ENCODE assay signal across 24 cellular contexts in the genomic region with DNA sequence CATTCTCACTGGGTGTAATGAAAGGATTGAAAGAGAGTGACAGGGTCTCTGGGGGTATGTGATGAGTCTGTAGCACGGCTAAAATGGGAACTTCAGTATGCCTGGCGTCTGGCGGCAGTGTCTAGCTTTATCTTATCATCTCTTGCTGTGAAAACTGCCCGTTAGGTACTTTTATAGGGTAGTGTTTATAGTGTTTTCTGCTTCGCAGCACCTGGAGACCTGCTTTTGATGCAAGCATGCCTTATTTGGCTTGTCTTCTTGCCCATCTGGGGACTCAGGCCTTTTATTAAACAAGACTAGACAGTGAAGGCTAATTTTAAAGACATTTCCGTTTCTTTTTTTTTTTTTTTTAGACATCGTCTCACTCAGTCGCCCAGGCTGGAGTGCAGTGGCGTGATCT. TPM values are rescaled to one million over a fixed set of nuclear protein-coding genes. Genes with fewer than 3 reads are reported as not detected.
DNase-seq lines count a peak whose midpoint lies in the region; ATAC-seq and TF ChIP-seq lines count a peak whose summit lies in the region.
"Had no signal": no experiment of that assay in that cellular context is flagged by ENCODE, and none has a peak within 500 bp of the region (broad histone marks: within the 10 kb centered on the region; RNA-seq: fewer than 3 reads in every experiment).

No MANE protein-coding gene starts in this region.

- no peak for TF ChIP-seq RAD21 in HCT116 (IDR thresholded peaks at IDR 0.05; ENCODE audit: low read depth)

- H3K79me2 ChIP-seq in HCT116 (ENCODE audit: insufficient read depth, low read length) = no peaks in the 10 kb centered on the region

- no peaks in the 10 kb centered on the region for H4K20me1 ChIP-seq in HCT116 (ENCODE audit: insufficient read depth)

- peaks cover 17% of the 10 kb centered on the region for H3K4me1 Mint-ChIP-seq in stimulated activated memory B cell treated with anti-CD40 and anti-IgM and Interleukin-4, amounts not matched to agents 10 μg/mL and 1 μg/mL and 100 μg/mL, for 72 hours
- H3K4me1 Mint-ChIP-seq in activated naive CD4-positive, alpha-beta T cell treated with anti-CD3 and anti-CD28 coated beads for 36 hours (ENCODE audit: low read depth) = no peaks in the 10 kb centered on the region
- peaks cover 2% of the 10 kb centered on the region for H3K4me1 Mint-ChIP-seq in chondrocyte (ENCODE audit: low read depth)
- H3K4me1 Mint-ChIP-seq: T-helper 17 cell had no signal

- H3K4me1 ChIP-seq in HCT116 (ENCODE audit: control insufficient read depth in 1 of 2, insufficient read depth in 2 of 2, low read length in 2 of 2) = no peaks in the 10 kb centered on the region

- H3K36me3 ChIP-seq in HCT116 (ENCODE audit: control insufficient read depth in 1 of 2, insufficient read depth in 2 of 2, low read length in 2 of 2) = peaks cover 0 to 2% of the 10 kb centered on the region in 2 experiments; a peak in 1 of 4 replicates

- no peaks in the 10 kb centered on the region for H3K27me3 Mint-ChIP-seq in stimulated activated memory B cell treated with anti-CD40 and anti-IgM and Interleukin-4, amounts not matched to agents 10 μg/mL and 1 μg/mL and 100 μg/mL, for 72 hours
- no peaks in the 10 kb centered on the region for H3K27me3 Mint-ChIP-seq in activated naive CD4-positive, alpha-beta T cell treated with anti-CD3 and anti-CD28 coated beads for 36 hours (ENCODE audit: low read depth)
- no peaks in the 10 kb centered on the region for H3K27me3 Mint-ChIP-seq in chondrocyte (ENCODE audit: low read depth)
- H3K27me3 Mint-ChIP-seq: T-helper 17 cell had no signal

- no peak overlapping the region for H3K4me2 ChIP-seq in HCT116 (ENCODE audit: low read length)

- intact Hi-C loops in HCT116 (cut with micrococcal nuclease) = no loop called here
- intact Hi-C loops in activated naive CD4-positive, alpha-beta T cell treated with anti-CD3 and anti-CD28 coated beads for 36 hours (cut with micrococcal nuclease) = no loop called here

- TF ChIP-seq CTCF in HCT116 (IDR thresholded peaks at IDR 0.05 in 2 of 3, conservative IDR thresholded peaks at IDR 0.05 in 1 of 3; ENCODE audit: borderline replicate concordance in 1 of 3, insufficient read depth in 1 of 3, low read depth in 2 of 3, low read length in 2 of 3) (no peak), VCaP (conservative IDR thresholded peaks at IDR 0.05) (no peak), chondrocyte (IDR thresholded peaks at IDR 0.05) (no peak)

- CTCF ChIA-PET in HCT116 (lab: Charles Lee) = no interaction called here
- CTCF ChIA-PET in activated naive CD4-positive, alpha-beta T cell treated with anti-CD3 and anti-CD28 coated beads for 36 hours (lab: Charles Lee) = no interaction called here

- POLR2A ChIA-PET in HCT116 (lab: Charles Lee) = no interaction called here

- H3K4me3 ChIP-seq in HCT116 (replicated peaks in 1 of 2; ENCODE audit: low read depth in 1 of 2, low read length in 2 of 2) = no peak overlapping the region

- no peak overlapping the region for H2AFZ ChIP-seq in HCT116 (ENCODE audit: low read depth, low read length, poor library complexity, severe bottlenecking)

- no peaks in the 10 kb centered on the region for H3K9me3 ChIP-seq in HCT116 (ENCODE audit: control insufficient read depth in 1 of 2, insufficient read depth in 1 of 2, low read depth in 1 of 2, low read length in 2 of 2)

- no peak overlapping the region for H3K27ac ChIP-seq in HCT116 (ENCODE audit: low read depth, low read length)
- peak overlapping the region; percentile 48 for H3K27ac ChIP-seq in VCaP
- H3K27ac ChIP-seq: RWPE1 had no signal

- ATAC-seq in HCT116 = no peak
- peak; percentile 43 for ATAC-seq in stimulated activated memory B cell treated with anti-CD40 and anti-IgM and Interleukin-4, amounts not matched to agents 10 μg/mL and 1 μg/mL and 100 μg/mL, for 72 hours
- ATAC-seq: PC-3, T-helper 17 cell had no signal

- no peak for TF ChIP-seq POLR2A in HCT116 (IDR thresholded peaks at IDR 0.05; ENCODE audit: borderline replicate concordance, extremely low read depth, insufficient read depth, insufficient read length)

- H3K36me3 Mint-ChIP-seq in stimulated activated memory B cell treated with anti-CD40 and anti-IgM and Interleukin-4, amounts not matched to agents 10 μg/mL and 1 μg/mL and 100 μg/mL, for 72 hours = peaks cover 51% of the 10 kb centered on the region
- H3K36me3 Mint-ChIP-seq in activated naive CD4-positive, alpha-beta T cell treated with anti-CD3 and anti-CD28 coated beads for 36 hours (ENCODE audit: low read depth) = peaks cover 21% of the 10 kb centered on the region
- H3K36me3 Mint-ChIP-seq in chondrocyte (ENCODE audit: low read depth) = peaks cover 14% of the 10 kb centered on the region

- H3K27ac Mint-ChIP-seq in stimulated activated memory B cell treated with anti-CD40 and anti-IgM and Interleukin-4, amounts not matched to agents 10 μg/mL and 1 μg/mL and 100 μg/mL, for 72 hours = peak overlapping the region; percentile 69
- no peak overlapping the region for H3K27ac Mint-ChIP-seq in activated naive CD4-positive, alpha-beta T cell treated with anti-CD3 and anti-CD28 coated beads for 36 hours
- no peak overlapping the region for H3K27ac Mint-ChIP-seq in chondrocyte (ENCODE audit: unreplicated experiment)
- H3K27ac Mint-ChIP-seq: CD4-positive, CD25-positive, alpha-beta regulatory T cell; T-helper 17 cell had no signal

- no peak for DNase-seq in HCT116 (ENCODE audit: low read depth, low spot score)
- peak; percentile 52 for DNase-seq in NCI-H2227 treated with DMSO at 0.1 percent for 48 hours (lab: John Stamatoyannopoulos, UW)
- no peak for DNase-seq in activated naive CD4-positive, alpha-beta T cell treated with anti-CD3 and anti-CD28 coated beads for 36 hours
- DNase-seq in T-helper 9 cell = no peak
- no peak for DNase-seq in chondrocyte (ENCODE audit: low spot score)
- no peak for DNase-seq in ecto neural progenitor cell (ENCODE audit: low spot score)
- DNase-seq: ACHN; CD4-positive, CD25-positive, alpha-beta regulatory T cell; COR-L47; DMS 273 treated with DMSO at 0.1 percent for 48 hours; GDM1; IMR-90; Kasumi-1; MM.1S; NCI-H1092 treated with DMSO at 0.1 percent for 48 hours; NCI-H1694; NCI-H2081 treated with DMSO at 0.1 percent for 48 hours; NCI-H510A; NCI-H82; PC-3; T-helper 17 cell had no signal

- TSS peak; percentile 17 for BruUV-seq in HCT116 (replicated peaks; lab: Mats Ljungman, UMichigan)

- H3K9me2 ChIP-seq in HCT116 (ENCODE audit: insufficient read depth) = no peaks in the 10 kb centered on the region

- no peak overlapping the region for H3K4me3 Mint-ChIP-seq in stimulated activated memory B cell treated with anti-CD40 and anti-IgM and Interleukin-4, amounts not matched to agents 10 μg/mL and 1 μg/mL and 100 μg/mL, for 72 hours
- no peak overlapping the region for H3K4me3 Mint-ChIP-seq in activated naive CD4-positive, alpha-beta T cell treated with anti-CD3 and anti-CD28 coated beads for 36 hours
- H3K4me3 Mint-ChIP-seq in chondrocyte (ENCODE audit: unreplicated experiment) = no peak overlapping the region
- H3K4me3 Mint-ChIP-seq: CD4-positive, CD25-positive, alpha-beta regulatory T cell; T-helper 17 cell had no signal

- no peak overlapping the region for H3K9ac ChIP-seq in HCT116 (ENCODE audit: low read length)

- RAD21 ChIA-PET in HCT116 (lab: Charles Lee; ENCODE audit: low non-redundant PET in 1 of 2, low total read pairs in 2 of 2, uncharacterized antibody in 2 of 2, unreplicated experiment in 2 of 2) = no interaction called here

- no peaks in the 10 kb centered on the region for H3K27me3 ChIP-seq in HCT116 (ENCODE audit: insufficient read depth, low read length)

- no peaks in the 10 kb centered on the region for H3K9me3 Mint-ChIP-seq in stimulated activated memory B cell treated with anti-CD40 and anti-IgM and Interleukin-4, amounts not matched to agents 10 μg/mL and 1 μg/mL and 100 μg/mL, for 72 hours
- H3K9me3 Mint-ChIP-seq in activated naive CD4-positive, alpha-beta T cell treated with anti-CD3 and anti-CD28 coated beads for 36 hours = no peaks in the 10 kb centered on the region
- no peaks in the 10 kb centered on the region for H3K9me3 Mint-ChIP-seq in chondrocyte (ENCODE audit: low read depth)
- H3K9me3 Mint-ChIP-seq: CD4-positive, CD25-positive, alpha-beta regulatory T cell had no signal

TF ChIP-seq in HCT116, 20 proteins besides CTCF, POLR2A, EP300 and RAD21 (continues in another document):
- TF ChIP-seq ATF3 (IDR thresholded peaks at IDR 0.05) (no peak), EGR1 (IDR thresholded peaks at IDR 0.05; ENCODE audit: low read depth) (no peak), EZH2phosphoT487 (IDR thresholded peaks at IDR 0.05; ENCODE audit: borderline replicate concordance) (no peak), POLR2AphosphoS5 (IDR thresholded peaks at IDR 0.05; ENCODE audit: low read depth, low read length) (no peak), SP1 (IDR thresholded peaks at IDR 0.05; ENCODE audit: low read depth) (no peak), TCF7L2 (IDR thresholded peaks at IDR 0.05; ENCODE audit: borderline replicate concordance, extremely low read depth, insufficient read depth, insufficient read length) (no peak), EZH2 (IDR thresholded peaks at IDR 0.05) (no peak), YY1 (IDR thresholded peaks at IDR 0.05; ENCODE audit: extremely low read depth, insufficient replicate concordance, low read depth, low read length) (no peak), SIN3A (IDR thresholded peaks at IDR 0.05; ENCODE audit: low read depth) (no peak), ZNF274 (IDR thresholded peaks at IDR 0.05; ENCODE audit: low read depth, low read length) (no peak), CBX3 (IDR thresholded peaks at IDR 0.05; ENCODE audit: low read depth) (no peak), CEBPB (IDR thresholded peaks at IDR 0.05; ENCODE audit: low read depth) (no peak), MAX (IDR thresholded peaks at IDR 0.05) (no peak)

RNA-seq across cellular contexts. Expression of gene ALDH2, which starts 36.3 kb away (rescaled TPM):
- total RNA-seq in HCT116 (2021; ENCODE audit: unreplicated experiment) (32.9 TPM), chondrocyte (42.0 to 73.8 TPM (median 73.3 TPM) in 3 replicates)
- 44.6 and 54.0 TPM in 2 replicates for polyA plus RNA-seq in HCT116 (2012)
- 1 to 10 TPM; 4.0 to 4.6 TPM for total RNA-seq in activated naive CD4-positive, alpha-beta T cell treated with anti-CD3 and anti-CD28 coated beads for 36 hours

RNA-seq across cellular contexts. Expression of gene ACAD10, which starts 44.6 kb away (rescaled TPM):
- total RNA-seq in HCT116 (2021; ENCODE audit: unreplicated experiment) = 25.3 TPM
- polyA plus RNA-seq in HCT116 (2012) = 16.3 and 16.7 TPM in 2 replicates
- 10 to 100 TPM; 19.0 to 21.7 TPM for total RNA-seq in activated naive CD4-positive, alpha-beta T cell treated with anti-CD3 and anti-CD28 coated beads for 36 hours
- 13.0 to 19.6 TPM (median 13.0 TPM) in 3 replicates for total RNA-seq in chondrocyte

RNA-seq across cellular contexts. Expression of gene BRAP, which starts 44.7 kb away (rescaled TPM):
- total RNA-seq in HCT116 (2021; ENCODE audit: unreplicated experiment) (16.7 TPM), chondrocyte (15.3 to 17.3 TPM (median 15.4 TPM) in 3 replicates)
- 13.8 and 15.7 TPM in 2 replicates for polyA plus RNA-seq in HCT116 (2012)
- total RNA-seq in activated naive CD4-positive, alpha-beta T cell treated with anti-CD3 and anti-CD28 coated beads for 36 hours = 10 to 100 TPM; 14.7 to 16.9 TPM
